20 cellular contexts compared by ENCODE assay signal in genomic region chr2:81645750-81646301, GRCh38.
"Had no signal": no experiment of that assay in that cellular context is flagged by ENCODE, and none has a peak within 500 bp of the region (broad histone marks: within the 10 kb centered on the region; RNA-seq: fewer than 3 reads in every experiment).

No MANE protein-coding gene starts in this region.

- H3K27me3 ChIP-seq: body of pancreas, neutrophil, spleen had no signal

- H3K27ac ChIP-seq: body of pancreas, neutrophil, spleen had no signal

- H3K4me3 ChIP-seq: body of pancreas, spleen had no signal

- DNase-seq: activated CD4-positive, alpha-beta T cell treated with anti-CD3 and anti-CD28 coated beads, Interleukin-2, amount 50 U/mL, for 4 hours; activated CD8-positive, alpha-beta memory T cell treated with anti-CD3 and anti-CD28 coated beads, Interleukin-2, amount 10 ng/mL, durations not matched to agents 7 days and 5 days; activated effector memory CD4-positive, alpha-beta T cell treated with anti-CD3 and anti-CD28 coated beads, Interleukin-2, amount 50 U/mL, for 16 hours; activated T-cell treated with anti-CD3 and anti-CD28 coated beads, Interleukin-2, amount 50 U/mL, for 24 hours; amniotic stem cell; body of pancreas; erythroblast; immature natural killer cell; mammary epithelial cell; naive thymus-derived CD4-positive, alpha-beta T cell; posterior cingulate gyrus; right cardiac atrium; spleen; stimulated activated CD4-positive, alpha-beta T cell treated with anti-CD3 and anti-CD28 coated beads, Interleukin-1b, Interleukin-23, amount 100 ng/mL, for 48 hours; stimulated activated naive CD4-positive, alpha-beta T cell; T-helper 17 cell had no signal

- H3K36me3 ChIP-seq: neutrophil, spleen had no signal

- H3K4me1 Mint-ChIP-seq: activated CD8-positive, alpha-beta memory T cell treated with anti-CD3 and anti-CD28 coated beads, Interleukin-2, amount 10 ng/mL, durations not matched to agents 7 days and 5 days; immature natural killer cell; naive thymus-derived CD4-positive, alpha-beta T cell; T-helper 17 cell had no signal

- H3K27me3 Mint-ChIP-seq: activated CD8-positive, alpha-beta memory T cell treated with anti-CD3 and anti-CD28 coated beads, Interleukin-2, amount 10 ng/mL, durations not matched to agents 7 days and 5 days; activated T-cell treated with anti-CD3 and anti-CD28 coated beads, Interleukin-2, amount 50 U/mL, for 24 hours; naive thymus-derived CD4-positive, alpha-beta T cell; T-helper 17 cell had no signal

- H3K27ac Mint-ChIP-seq: activated CD8-positive, alpha-beta memory T cell treated with anti-CD3 and anti-CD28 coated beads, Interleukin-2, amount 10 ng/mL, durations not matched to agents 7 days and 5 days; activated naive CD4-positive, alpha-beta T cell treated with anti-CD3 and anti-CD28 coated beads, Interleukin-2, amount 50 U/mL, for 72 hours; activated T-cell treated with anti-CD3 and anti-CD28 coated beads, Interleukin-2, amount 50 U/mL, for 24 hours; immature natural killer cell; naive thymus-derived CD4-positive, alpha-beta T cell; T-helper 17 cell; type B pancreatic cell had no signal

- ATAC-seq: activated CD8-positive, alpha-beta memory T cell treated with anti-CD3 and anti-CD28 coated beads, Interleukin-2, amount 10 ng/mL, durations not matched to agents 7 days and 5 days; activated naive CD4-positive, alpha-beta T cell treated with anti-CD3 and anti-CD28 coated beads, Interleukin-2, amount 50 U/mL, for 72 hours; body of pancreas; left lobe of liver; naive thymus-derived CD4-positive, alpha-beta T cell; right cardiac atrium; T-helper 17 cell had no signal

- H3K36me3 Mint-ChIP-seq: activated CD8-positive, alpha-beta memory T cell treated with anti-CD3 and anti-CD28 coated beads, Interleukin-2, amount 10 ng/mL, durations not matched to agents 7 days and 5 days; activated naive CD4-positive, alpha-beta T cell treated with anti-CD3 and anti-CD28 coated beads, Interleukin-2, amount 50 U/mL, for 72 hours; immature natural killer cell; type B pancreatic cell had no signal

- H3K4me3 Mint-ChIP-seq: activated CD8-positive, alpha-beta memory T cell treated with anti-CD3 and anti-CD28 coated beads, Interleukin-2, amount 10 ng/mL, durations not matched to agents 7 days and 5 days; activated T-cell treated with anti-CD3 and anti-CD28 coated beads, Interleukin-2, amount 50 U/mL, for 24 hours; immature natural killer cell; naive thymus-derived CD4-positive, alpha-beta T cell; T-helper 17 cell; type B pancreatic cell had no signal

- H3K9me3 ChIP-seq: body of pancreas, neutrophil had no signal

- H3K4me1 ChIP-seq: body of pancreas, spleen had no signal
